Comparison of ENCODE assay signal across 32 cellular contexts in the genomic region with DNA sequence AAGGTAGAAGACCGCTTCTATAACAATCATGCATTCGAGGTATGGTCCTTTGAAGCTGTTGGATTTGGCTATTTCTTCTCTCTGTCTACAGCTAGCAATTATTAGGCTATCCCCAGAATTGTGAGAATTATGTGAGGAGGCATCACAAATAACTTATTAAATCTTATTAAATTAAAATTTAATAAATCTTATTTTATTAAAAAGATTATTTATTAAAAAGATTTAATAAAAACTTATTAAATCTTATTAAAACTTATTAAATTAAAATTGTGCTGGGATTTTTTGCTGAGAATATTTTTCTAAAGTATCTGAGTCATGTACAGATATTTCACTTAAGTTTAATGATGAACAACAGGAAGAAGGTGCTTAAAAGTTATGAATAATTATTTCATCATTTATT. TPM values are rescaled to one million over a fixed set of nuclear protein-coding genes. Genes with fewer than 3 reads are reported as not detected.
"Had no signal": no experiment of that assay in that cellular context is flagged by ENCODE, and none has a peak within 500 bp of the region (broad histone marks: within the 10 kb centered on the region; RNA-seq: fewer than 3 reads in every experiment).

No MANE protein-coding gene starts in this region.

- H3K4me3 ChIP-seq: coronary artery, dorsolateral prefrontal cortex, esophagus muscularis mucosa had no signal

- H3K4me3 Mint-ChIP-seq: activated CD4-positive, alpha-beta memory T cell treated with anti-CD3 and anti-CD28 coated beads, Interleukin-2, amount 10 ng/mL, durations not matched to agents 7 days and 5 days; activated CD4-positive, alpha-beta T cell treated with anti-CD3 and anti-CD28 coated beads, Interleukin-2, amount 10 ng/mL, durations not matched to agents 7 days and 5 days; activated naive CD4-positive, alpha-beta T cell treated with anti-CD3 and anti-CD28 coated beads, Interleukin-2, amount 10 ng/mL, durations not matched to agents 7 days and 5 days; activated T-cell treated with anti-CD3 and anti-CD28 coated beads, Interleukin-2, amount 50 U/mL, for 24 hours; activated T-cell treated with anti-CD3 and anti-CD28 coated beads, Interleukin-2, amount 50 U/mL, for 72 hours; central memory CD8-positive, alpha-beta T cell; dendritic cell treated with granulocyte-macrophage colony-stimulating factor and Interleukin-4, amounts not matched to agents 40 ng/mL and 50 ng/mL, for 4 days; endodermal cell; T-helper 17 cell; T-helper 2 cell treated with Interferon-gamma antibody and Interleukin-4, amounts not matched to agents 5 μg/mL and 100 μg/mL, for 36 hours had no signal

- DNase-seq: activated CD4-positive, alpha-beta memory T cell treated with anti-CD3 and anti-CD28 coated beads, Interleukin-2, amount 10 ng/mL, durations not matched to agents 7 days and 5 days; activated CD4-positive, alpha-beta T cell treated with anti-CD3 and anti-CD28 coated beads for 1 hour; activated CD4-positive, alpha-beta T cell treated with anti-CD3 and anti-CD28 coated beads for 4 hours; activated CD4-positive, alpha-beta T cell treated with anti-CD3 and anti-CD28 coated beads, Interleukin-2, amount 10 ng/mL, durations not matched to agents 7 days and 5 days; activated CD4-positive, alpha-beta T cell treated with anti-CD3 and anti-CD28 coated beads, Interleukin-2, amount 50 U/mL, for 4 hours; activated CD8-positive, alpha-beta memory T cell treated with anti-CD3 and anti-CD28 coated beads, Interleukin-2, amount 50 U/mL, for 48 hours; activated gamma-delta T cell; activated naive CD4-positive, alpha-beta T cell; activated naive CD4-positive, alpha-beta T cell treated with anti-CD3 and anti-CD28 coated beads, Interleukin-2, amount 10 ng/mL, durations not matched to agents 7 days and 5 days; activated T-cell treated with anti-CD3 and anti-CD28 coated beads for 4 hours; activated T-cell treated with anti-CD3 and anti-CD28 coated beads, Interleukin-2, amount 50 U/mL, for 24 hours; activated T-cell treated with anti-CD3 and anti-CD28 coated beads, Interleukin-2, amount 50 U/mL, for 72 hours; amniotic stem cell; anterior cingulate cortex; brain microvascular endothelial cell; dorsolateral prefrontal cortex; effector memory CD4-positive, alpha-beta T cell; endodermal cell; erythroblast; foreskin melanocyte; head of caudate nucleus; T-helper 1 cell; T-helper 17 cell; T1000 had no signal

- H3K4me1 ChIP-seq: esophagus muscularis mucosa had no signal

- H3K27me3 Mint-ChIP-seq: activated naive CD4-positive, alpha-beta T cell treated with anti-CD3 and anti-CD28 coated beads, Interleukin-2, amount 10 ng/mL, durations not matched to agents 7 days and 5 days; dendritic cell treated with granulocyte-macrophage colony-stimulating factor and Interleukin-4, amounts not matched to agents 40 ng/mL and 50 ng/mL, for 4 days; T-helper 17 cell had no signal

- H3K36me3 ChIP-seq: brain microvascular endothelial cell, esophagus muscularis mucosa had no signal

- FAIRE-seq: astrocyte, bronchial epithelial cell had no signal

- H3K27me3 ChIP-seq: brain microvascular endothelial cell, dorsolateral prefrontal cortex, esophagus muscularis mucosa had no signal

- H3K27ac ChIP-seq: brain microvascular endothelial cell, coronary artery, dorsolateral prefrontal cortex, esophagus muscularis mucosa had no signal

- H3K27ac Mint-ChIP-seq: activated CD4-positive, alpha-beta memory T cell treated with anti-CD3 and anti-CD28 coated beads, Interleukin-2, amount 10 ng/mL, durations not matched to agents 7 days and 5 days; activated CD4-positive, alpha-beta T cell treated with anti-CD3 and anti-CD28 coated beads, Interleukin-2, amount 10 ng/mL, durations not matched to agents 7 days and 5 days; activated naive CD4-positive, alpha-beta T cell treated with anti-CD3 and anti-CD28 coated beads, Interleukin-2, amount 10 ng/mL, durations not matched to agents 7 days and 5 days; activated naive CD4-positive, alpha-beta T cell treated with anti-CD3 and anti-CD28 coated beads, Interleukin-2, amount 50 U/mL, for 72 hours; activated T-cell treated with anti-CD3 and anti-CD28 coated beads, Interleukin-2, amount 50 U/mL, for 24 hours; activated T-cell treated with anti-CD3 and anti-CD28 coated beads, Interleukin-2, amount 50 U/mL, for 72 hours; dendritic cell treated with granulocyte-macrophage colony-stimulating factor and Interleukin-4, amounts not matched to agents 40 ng/mL and 50 ng/mL, for 4 days; endodermal cell; T-helper 17 cell; T-helper 2 cell treated with Interferon-gamma antibody and Interleukin-4, amounts not matched to agents 5 μg/mL and 100 μg/mL, for 36 hours had no signal

- H3K4me1 Mint-ChIP-seq: central memory CD8-positive, alpha-beta T cell; endodermal cell; T-helper 17 cell had no signal

RNA-seq across cellular contexts. Expression of gene NRGN, which starts 58.3 kb away (rescaled TPM):
- total RNA-seq: bronchial epithelial cell had no signal
